21 cellular contexts compared by ENCODE assay signal in the genomic region with DNA sequence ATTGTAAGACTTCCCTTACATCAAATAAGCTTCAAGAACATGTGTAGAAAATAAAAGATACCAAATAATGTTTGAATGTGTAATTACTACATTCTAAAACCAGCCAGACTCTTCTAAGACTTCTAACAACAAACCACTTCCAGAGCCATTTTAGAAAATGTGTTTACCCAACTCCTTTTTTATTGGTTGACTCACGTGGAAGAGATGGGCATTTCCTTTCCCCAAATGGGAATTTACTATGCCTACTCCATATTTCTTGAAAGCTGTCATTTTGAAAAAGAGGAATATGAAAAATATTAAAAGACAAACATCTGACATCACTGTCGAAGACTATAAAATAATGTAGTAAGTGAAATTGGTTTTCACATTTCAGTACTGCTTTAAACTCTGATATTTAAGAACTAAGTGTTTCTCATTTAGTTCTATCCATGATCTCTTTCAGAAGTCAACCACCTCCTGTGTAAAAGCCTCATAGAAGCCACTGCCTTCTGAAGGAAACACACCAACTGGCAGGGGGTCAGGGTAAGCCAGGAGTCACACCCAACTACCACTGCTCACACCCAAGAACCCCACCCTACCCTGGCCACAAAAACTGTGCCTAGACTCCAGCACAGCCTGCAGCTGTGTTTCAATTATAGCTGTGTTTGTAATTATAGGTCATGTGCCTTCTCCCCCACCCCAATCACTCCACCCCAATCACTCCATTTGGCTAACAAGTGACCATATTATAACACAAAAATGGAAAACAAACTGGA.
DNase-seq lines count a peak whose midpoint lies in the region; ATAC-seq and TF ChIP-seq lines count a peak whose summit lies in the region.
"Had no signal": no experiment of that assay in that cellular context is flagged by ENCODE, and none has a peak within 500 bp of the region (broad histone marks: within the 10 kb centered on the region; RNA-seq: fewer than 3 reads in every experiment).

No MANE protein-coding gene starts in this region.

- in situ Hi-C loops in mammary epithelial cell (cut with MboI; ENCODE audit: low sequenced_read_pairs in 2 of 2) = no loop called here

- H3K27ac ChIP-seq in mammary epithelial cell (ENCODE audit: insufficient read depth, low read depth, low read length) (no peak overlapping the region), ovary (no peak overlapping the region)
- H3K27ac ChIP-seq: 22Rv1; BLaER1 treated with 17β-estradiol and CSF1 and Interleukin-3, amounts not matched to agents 10 nM and 100 nM; gastroesophageal sphincter; lower lobe of right lung; neutrophil; right lobe of liver; suprapubic skin; WERI-Rb-1 had no signal

- H3K36me3 ChIP-seq in mammary epithelial cell (ENCODE audit: insufficient read depth, low read length) = peaks cover 1% of the 10 kb centered on the region
- H3K36me3 ChIP-seq in ovary = no peaks in the 10 kb centered on the region
- H3K36me3 ChIP-seq: WERI-Rb-1 had no signal

- 97% methylated on average over 2 of the region's 2 CpGs for WGBS in mammary epithelial cell (ENCODE audit: low coverage, missing lambda C conversion rate)
- WGBS in ovary, 3 donors = 86 to 95% (median 94%) methylated on average over 2 of the region's 2 CpGs

- peak overlapping the region; percentile 47 for H2AFZ ChIP-seq in mammary epithelial cell (ENCODE audit: low read depth, low read length)

- H3K27ac Mint-ChIP-seq in natural killer cell = peak overlapping the region; percentile 51 to 71

- peaks cover 29 to 31% of the 10 kb centered on the region in 2 donors for H3K4me1 Mint-ChIP-seq in natural killer cell

- CTCF ChIA-PET in mammary epithelial cell (lab: Charles Lee; ENCODE audit: low non-redundant PET) = no interaction called here

- DNase-seq in NCI-H1417 (lab: John Stamatoyannopoulos, UW) = peak in 2 of 3 experiments; percentile 17 to 52
- no peak for DNase-seq in NCI-H1417 treated with DMSO at 0.1 percent for 48 hours (lab: John Stamatoyannopoulos, UW)
- DNase-seq in LoVo (ENCODE audit: low spot score) = peak; percentile 37
- no peak for DNase-seq in mammary epithelial cell
- DNase-seq in natural killer cell = no peak
- no peak for DNase-seq in NCI-H446 (lab: John Stamatoyannopoulos, UW)
- no peak for DNase-seq in ovary
- no peak for DNase-seq in NCI-H187 (lab: John Stamatoyannopoulos, UW)
- DNase-seq: activated CD8-positive, alpha-beta memory T cell treated with anti-CD3 and anti-CD28 coated beads, Interleukin-2, amount 50 U/mL, for 48 hours; cerebellar nuclear complex; GOT3; lower lobe of right lung; NCI-H2081 treated with DMSO at 0.1 percent for 48 hours; right lobe of liver; SW 1271; WERI-Rb-1 had no signal

- no TSS peak for BruUV-seq in mammary epithelial cell (replicated peaks; lab: Mats Ljungman, UMichigan)

- no peak overlapping the region for H3K4me3 Mint-ChIP-seq in natural killer cell

- peaks cover 13% of the 10 kb centered on the region for H3K4me1 ChIP-seq in mammary epithelial cell (ENCODE audit: insufficient read depth, low read length)
- H3K4me1 ChIP-seq in ovary (ENCODE audit: insufficient read depth) = no peaks in the 10 kb centered on the region
- H3K4me1 ChIP-seq: right lobe of liver had no signal

- no peak for TF ChIP-seq EP300 in ovary (IDR thresholded peaks at IDR 0.05)

- H3K9me3 ChIP-seq in mammary epithelial cell (replicated peaks; ENCODE audit: insufficient read depth, low read length) (no peaks in the 10 kb centered on the region), ovary (no peaks in the 10 kb centered on the region)
- H3K9me3 ChIP-seq: gastroesophageal sphincter, lower lobe of right lung, neutrophil, right lobe of liver, suprapubic skin had no signal

- TF ChIP-seq CTCF in mammary epithelial cell (conservative IDR thresholded peaks at IDR 0.05 in 1 of 2, IDR thresholded peaks at IDR 0.05 in 1 of 2; ENCODE audit: extremely low read depth in 1 of 2, insufficient read depth in 1 of 2, low read depth in 1 of 2, low read length in 2 of 2) (no peak), natural killer cell (IDR thresholded peaks at IDR 0.05) (no peak), ovary (IDR thresholded peaks at IDR 0.05) (no peak)

- H3K27me3 Mint-ChIP-seq in natural killer cell (ENCODE audit: low read depth in 2 of 2) = no peaks in the 10 kb centered on the region

- dilution Hi-C loops in mammary epithelial cell (cut with HindIII; ENCODE audit: low sequenced_read_pairs) = loop anchor here (10.0 kb wide), 1 partner anchor 211 kb away; no protein-coding TSS in a partner anchor

- TF ChIP-seq POLR2A in ovary (IDR thresholded peaks at IDR 0.05) = no peak

- no peak overlapping the region for H3K4me3 ChIP-seq in mammary epithelial cell (replicated peaks in 1 of 3; ENCODE audit: insufficient read depth in 1 of 3, low read depth in 2 of 3, low read length in 3 of 3)
- H3K4me3 ChIP-seq in ovary = no peak overlapping the region
- H3K4me3 ChIP-seq: BLaER1 treated with 17β-estradiol and CSF1 and Interleukin-3, amounts not matched to agents 10 nM and 100 nM; gastroesophageal sphincter; lower lobe of right lung; right lobe of liver; suprapubic skin had no signal

- no peak overlapping the region for H3K9ac ChIP-seq in mammary epithelial cell (ENCODE audit: insufficient read depth, low read length)
- H3K9ac ChIP-seq: BLaER1 treated with 17β-estradiol and CSF1 and Interleukin-3, amounts not matched to agents 10 nM and 100 nM had no signal

- peaks cover 7% of the 10 kb centered on the region for H3K36me3 Mint-ChIP-seq in natural killer cell

- H3K79me2 ChIP-seq in mammary epithelial cell (ENCODE audit: insufficient read depth, low read length) = no peaks in the 10 kb centered on the region

- ATAC-seq in natural killer cell = peak in 2 of 3 donors; percentile 56 to 61
- ATAC-seq: gastroesophageal sphincter, lower lobe of right lung, right lobe of liver had no signal

- H3K4me2 ChIP-seq in mammary epithelial cell (ENCODE audit: insufficient read depth, low read depth, low read length) = peak overlapping the region; percentile 37
- H3K4me2 ChIP-seq: BLaER1 treated with 17β-estradiol and CSF1 and Interleukin-3, amounts not matched to agents 10 nM and 100 nM had no signal

- no peaks in the 10 kb centered on the region for H4K20me1 ChIP-seq in mammary epithelial cell (ENCODE audit: insufficient read depth, low read length)

- no peaks in the 10 kb centered on the region for H3K9me3 Mint-ChIP-seq in natural killer cell

- no peaks in the 10 kb centered on the region for H3K27me3 ChIP-seq in mammary epithelial cell (ENCODE audit: insufficient read depth, low read length)
- H3K27me3 ChIP-seq in ovary = no peaks in the 10 kb centered on the region
- H3K27me3 ChIP-seq: BLaER1 treated with 17β-estradiol and CSF1 and Interleukin-3, amounts not matched to agents 10 nM and 100 nM; gastroesophageal sphincter; neutrophil; right lobe of liver; suprapubic skin had no signal

- intact Hi-C loops in mammary epithelial cell (cut with micrococcal nuclease) = no loop called here
- intact Hi-C loops in natural killer cell (cut with micrococcal nuclease) = no loop called here
- intact Hi-C loops in ovary (cut with DNase I) = loop anchor here in 1 of 4 donors (10.0 kb wide), 1 partner anchor 341 kb away; no protein-coding TSS in a partner anchor

Comparison
In these comparisons a context has a peak if more than half of its experiments do, and no peak if none do; other contexts are left out.
1. DNase-seq: peak in NCI-H1417 (2 of 3) and LoVo (single experiment); none in NCI-H1417 treated with DMSO at 0.1 percent for 48 hours (single experiment), mammary epithelial cell (single experiment), natural killer cell (single experiment), NCI-H446 (0 of 2), ovary (0 of 5) and NCI-H187 (0 of 2).